Comparison of ENCODE assay signal across 27 cellular contexts in the genomic region with DNA sequence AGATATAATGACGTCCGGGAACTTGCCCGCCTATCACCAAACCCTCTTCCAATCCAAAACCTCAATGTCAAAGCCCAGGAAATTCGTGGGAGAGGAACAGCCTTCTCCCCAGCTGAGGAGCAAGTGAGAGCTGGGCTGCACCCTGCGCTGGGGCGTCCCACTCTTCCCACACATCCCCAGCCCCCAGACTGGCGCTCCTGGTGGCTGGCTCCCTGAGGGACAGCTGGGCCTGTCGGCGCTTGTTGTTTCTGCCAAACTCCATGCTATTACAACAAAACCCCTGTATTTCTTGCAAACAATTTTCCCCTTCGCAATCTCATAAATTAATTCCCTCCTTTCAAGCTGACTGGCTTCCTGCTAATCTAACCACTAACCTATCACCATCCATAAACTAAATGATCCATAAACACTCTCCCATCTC. TPM values are rescaled to one million over a fixed set of nuclear protein-coding genes. Genes with fewer than 3 reads are reported as not detected.
DNase-seq lines count a peak whose midpoint lies in the region; ATAC-seq, FAIRE-seq and TF ChIP-seq lines count a peak whose summit lies in the region.
"Had no signal": no experiment of that assay in that cellular context is flagged by ENCODE, and none has a peak within 500 bp of the region (broad histone marks: within the 10 kb centered on the region; RNA-seq: fewer than 3 reads in every experiment).

No MANE protein-coding gene starts in this region.

- DNase-seq in NCI-H1417 (lab: John Stamatoyannopoulos, UW): peak in 2 of 3 experiments; percentile 5 to 32
- no peak for DNase-seq in NCI-H1417 treated with DMSO at 0.1 percent for 48 hours (lab: John Stamatoyannopoulos, UW)
- peak; percentile 83 for DNase-seq in globus pallidus (ENCODE audit: low spot score)
- DNase-seq in pons (ENCODE audit: low spot score): peak; percentile 85
- DNase-seq in CD8-positive, alpha-beta T cell: no peak
- DNase-seq in GM19239 (ENCODE audit: insufficient read length, low spot score): no peak
- no peak for DNase-seq in activated CD8-positive, alpha-beta T cell treated with anti-CD3 and anti-CD28 coated beads, Interleukin-2, amount 10 ng/mL, durations not matched to agents 7 days and 5 days
- DNase-seq in ecto neural progenitor cell (ENCODE audit: low spot score): no peak
- DNase-seq: activated CD4-positive, alpha-beta T cell treated with anti-CD3 and anti-CD28 coated beads for 48 hours; activated naive CD8-positive, alpha-beta T cell treated with anti-CD3 and anti-CD28 coated beads, Interleukin-2, amount 50 U/mL, for 24 hours; activated T-cell treated with anti-CD3 and anti-CD28 coated beads, Interleukin-2, amount 50 U/mL, for 4 hours; CD4-positive, CD25-positive, alpha-beta regulatory T cell; cerebellar nuclear complex; immature natural killer cell; left ventricle myocardium inferior; MV-4-11; natural killer cell; NCI-H2171 treated with DMSO at 0.1 percent for 48 hours; NCI-H524 treated with DMSO at 0.1 percent for 48 hours; SHP77 treated with DMSO at 0.1 percent for 48 hours; stimulated activated CD4-positive, alpha-beta T cell treated with anti-CD3 and anti-CD28 coated beads, Interleukin-4, amount 100 ng/mL, for 24 hours had no signal

- CTCF ChIA-PET in CD8-positive, alpha-beta T cell (lab: Charles Lee): no interaction called here
- CTCF ChIA-PET in activated CD8-positive, alpha-beta T cell treated with anti-CD3 and anti-CD28 coated beads, Interleukin-2, amount 10 ng/mL, durations not matched to agents 7 days and 5 days (lab: Charles Lee): no interaction called here

- intact Hi-C loops in CD8-positive, alpha-beta T cell (cut with DNase I, micrococcal nuclease): no loop called here

- no peak overlapping the region for H3K27ac ChIP-seq in CD8-positive, alpha-beta T cell (ENCODE audit: low read depth, low read length)
- H3K27ac ChIP-seq: left ventricle myocardium inferior, parathyroid adenoma, right lobe of liver, WERI-Rb-1 had no signal

- H3K4me1 Mint-ChIP-seq in CD8-positive, alpha-beta T cell (ENCODE audit: low read depth): no peaks in the 10 kb centered on the region
- H3K4me1 Mint-ChIP-seq in activated CD8-positive, alpha-beta T cell treated with anti-CD3 and anti-CD28 coated beads, Interleukin-2, amount 10 ng/mL, durations not matched to agents 7 days and 5 days (ENCODE audit: low read depth): no peaks in the 10 kb centered on the region
- H3K4me1 Mint-ChIP-seq: activated naive CD8-positive, alpha-beta T cell treated with anti-CD3 and anti-CD28 coated beads, Interleukin-2, amount 50 U/mL, for 24 hours; CD4-positive, CD25-positive, alpha-beta regulatory T cell; immature natural killer cell; natural killer cell; stimulated activated effector memory CD8-positive, alpha-beta T cell treated with anti-CD3 and anti-CD28 coated beads, Interleukin-12 subunit alpha, Interleukin-12 subunit beta, amount 100 ng/mL, for 72 hours had no signal

- no peak overlapping the region for H3K4me3 Mint-ChIP-seq in CD8-positive, alpha-beta T cell
- no peak overlapping the region for H3K4me3 Mint-ChIP-seq in activated CD8-positive, alpha-beta T cell treated with anti-CD3 and anti-CD28 coated beads, Interleukin-2, amount 10 ng/mL, durations not matched to agents 7 days and 5 days
- H3K4me3 Mint-ChIP-seq: activated naive CD8-positive, alpha-beta T cell treated with anti-CD3 and anti-CD28 coated beads, Interleukin-2, amount 50 U/mL, for 24 hours; activated T-cell treated with anti-CD3 and anti-CD28 coated beads, Interleukin-2, amount 50 U/mL, for 4 hours; CD4-positive, CD25-positive, alpha-beta regulatory T cell; immature natural killer cell; natural killer cell; stimulated activated effector memory CD8-positive, alpha-beta T cell treated with anti-CD3 and anti-CD28 coated beads, Interleukin-12 subunit alpha, Interleukin-12 subunit beta, amount 100 ng/mL, for 72 hours; T-helper 2 cell treated with Interferon-gamma antibody and Interleukin-4, amounts not matched to agents 5 μg/mL and 100 μg/mL, for 36 hours had no signal

- H3K4me3 ChIP-seq in CD8-positive, alpha-beta T cell (ENCODE audit: low read depth, low read length): no peak overlapping the region
- H3K4me3 ChIP-seq: left ventricle myocardium inferior, right lobe of liver had no signal

- no peaks in the 10 kb centered on the region for H3K9me3 ChIP-seq in CD8-positive, alpha-beta T cell (ENCODE audit: low read length)
- H3K9me3 ChIP-seq: left ventricle myocardium inferior, right lobe of liver had no signal

- H3K36me3 Mint-ChIP-seq in CD8-positive, alpha-beta T cell: no peaks in the 10 kb centered on the region
- no peaks in the 10 kb centered on the region for H3K36me3 Mint-ChIP-seq in activated CD8-positive, alpha-beta T cell treated with anti-CD3 and anti-CD28 coated beads, Interleukin-2, amount 10 ng/mL, durations not matched to agents 7 days and 5 days (ENCODE audit: low read depth)
- H3K36me3 Mint-ChIP-seq: CD4-positive, CD25-positive, alpha-beta regulatory T cell; immature natural killer cell; natural killer cell; stimulated activated effector memory CD8-positive, alpha-beta T cell treated with anti-CD3 and anti-CD28 coated beads, Interleukin-12 subunit alpha, Interleukin-12 subunit beta, amount 100 ng/mL, for 72 hours had no signal

- no peak for ATAC-seq in CD8-positive, alpha-beta T cell
- no peak for ATAC-seq in activated CD8-positive, alpha-beta T cell treated with anti-CD3 and anti-CD28 coated beads, Interleukin-2, amount 10 ng/mL, durations not matched to agents 7 days and 5 days
- ATAC-seq: activated naive CD8-positive, alpha-beta T cell treated with anti-CD3 and anti-CD28 coated beads, Interleukin-2, amount 50 U/mL, for 24 hours; activated T-cell treated with anti-CD3 and anti-CD28 coated beads, Interleukin-2, amount 50 U/mL, for 4 hours; natural killer cell; right lobe of liver; stimulated activated effector memory CD8-positive, alpha-beta T cell treated with anti-CD3 and anti-CD28 coated beads, Interleukin-12 subunit alpha, Interleukin-12 subunit beta, amount 100 ng/mL, for 72 hours had no signal

- TF ChIP-seq CTCF in CD8-positive, alpha-beta T cell (IDR thresholded peaks at IDR 0.05): no peak

- POLR2A ChIA-PET in CD8-positive, alpha-beta T cell (lab: Charles Lee): no interaction called here
- POLR2A ChIA-PET in activated CD8-positive, alpha-beta T cell treated with anti-CD3 and anti-CD28 coated beads, Interleukin-2, amount 10 ng/mL, durations not matched to agents 7 days and 5 days (lab: Charles Lee): no interaction called here

- FAIRE-seq in GM19239 (lab: Jason Lieb, UNC): no peak

- no peaks in the 10 kb centered on the region for H3K27me3 ChIP-seq in CD8-positive, alpha-beta T cell (ENCODE audit: insufficient read depth, low read length)
- H3K27me3 ChIP-seq: right lobe of liver had no signal

- H3K4me1 ChIP-seq in CD8-positive, alpha-beta T cell (ENCODE audit: insufficient read depth, low read length): no peaks in the 10 kb centered on the region
- H3K4me1 ChIP-seq: left ventricle myocardium inferior, right lobe of liver had no signal

- peaks cover 7% of the 10 kb centered on the region for H3K27me3 Mint-ChIP-seq in CD8-positive, alpha-beta T cell (ENCODE audit: low read depth)
- no peaks in the 10 kb centered on the region for H3K27me3 Mint-ChIP-seq in activated CD8-positive, alpha-beta T cell treated with anti-CD3 and anti-CD28 coated beads, Interleukin-2, amount 10 ng/mL, durations not matched to agents 7 days and 5 days (ENCODE audit: low read depth)

- no peak overlapping the region for H3K27ac Mint-ChIP-seq in CD8-positive, alpha-beta T cell
- H3K27ac Mint-ChIP-seq in activated CD8-positive, alpha-beta T cell treated with anti-CD3 and anti-CD28 coated beads, Interleukin-2, amount 10 ng/mL, durations not matched to agents 7 days and 5 days: no peak overlapping the region
- H3K27ac Mint-ChIP-seq: activated naive CD8-positive, alpha-beta T cell treated with anti-CD3 and anti-CD28 coated beads, Interleukin-2, amount 50 U/mL, for 24 hours; CD4-positive, CD25-positive, alpha-beta regulatory T cell; immature natural killer cell; natural killer cell; stimulated activated effector memory CD8-positive, alpha-beta T cell treated with anti-CD3 and anti-CD28 coated beads, Interleukin-12 subunit alpha, Interleukin-12 subunit beta, amount 100 ng/mL, for 72 hours; T-helper 2 cell treated with Interferon-gamma antibody and Interleukin-4, amounts not matched to agents 5 μg/mL and 100 μg/mL, for 36 hours had no signal

- H3K9me3 Mint-ChIP-seq in CD8-positive, alpha-beta T cell: no peaks in the 10 kb centered on the region
- H3K9me3 Mint-ChIP-seq in activated CD8-positive, alpha-beta T cell treated with anti-CD3 and anti-CD28 coated beads, Interleukin-2, amount 10 ng/mL, durations not matched to agents 7 days and 5 days (ENCODE audit: insufficient read depth): no peaks in the 10 kb centered on the region
- H3K9me3 Mint-ChIP-seq: activated naive CD8-positive, alpha-beta T cell treated with anti-CD3 and anti-CD28 coated beads, Interleukin-2, amount 50 U/mL, for 24 hours; activated T-cell treated with anti-CD3 and anti-CD28 coated beads, Interleukin-2, amount 50 U/mL, for 4 hours; immature natural killer cell; natural killer cell; stimulated activated effector memory CD8-positive, alpha-beta T cell treated with anti-CD3 and anti-CD28 coated beads, Interleukin-12 subunit alpha, Interleukin-12 subunit beta, amount 100 ng/mL, for 72 hours; T-helper 2 cell treated with Interferon-gamma antibody and Interleukin-4, amounts not matched to agents 5 μg/mL and 100 μg/mL, for 36 hours had no signal

- H3K36me3 ChIP-seq in CD8-positive, alpha-beta T cell (ENCODE audit: insufficient read depth, low read length): no peaks in the 10 kb centered on the region
- H3K36me3 ChIP-seq: left ventricle myocardium inferior, right lobe of liver, WERI-Rb-1 had no signal

RNA-seq across cellular contexts. Expression of a gene that starts 53.0 kb away (rescaled TPM):
- not detected for total RNA-seq in CD8-positive, alpha-beta T cell
- not detected for total RNA-seq in activated CD8-positive, alpha-beta T cell treated with anti-CD3 and anti-CD28 coated beads, Interleukin-2, amount 10 ng/mL, durations not matched to agents 7 days and 5 days
- total RNA-seq: activated T-cell treated with anti-CD3 and anti-CD28 coated beads, Interleukin-2, amount 50 U/mL, for 4 hours; CD4-positive, CD25-positive, alpha-beta regulatory T cell; LHCN-M2; natural killer cell had no signal

Comparison
In these comparisons a context has a peak if more than half of its experiments do, and no peak if none do; other contexts are left out.
1. DNase-seq: peak in NCI-H1417 (2 of 3), globus pallidus (single experiment) and pons (single experiment); none in NCI-H1417 treated with DMSO at 0.1 percent for 48 hours (single experiment), CD8-positive, alpha-beta T cell (0 of 7), GM19239 (single experiment), activated CD8-positive, alpha-beta T cell treated with anti-CD3 and anti-CD28 coated beads, Interleukin-2, amount 10 ng/mL, durations not matched to agents 7 days and 5 days (single experiment) and ecto neural progenitor cell (single experiment).